In genomic region chr18:9869713-9870430, GRCh38 we compare ENCODE assay signal across 1 cellular context.
TF ChIP-seq lines count a peak whose summit lies in the region.

No MANE protein-coding gene starts in this region.

TF ChIP-seq in HepG2, 621 proteins besides CTCF, POLR2A, EP300 and RAD21 (continued from another document and continues in another):
- TF ChIP-seq POGK (CRISPR knock-in tag; conservative IDR thresholded peaks at IDR 0.05): 0 out of 2 replicates have a peak, but pooled peaks have one; percentile 50
- no peak for TF ChIP-seq ZNF768 (CRISPR knock-in tag; IDR thresholded peaks at IDR 0.05)
- 0 out of 2 replicates have a peak, but pooled peaks have one; percentile 38 for TF ChIP-seq TOPORS (CRISPR knock-in tag; IDR thresholded peaks at IDR 0.05)
- TF ChIP-seq NCOA1 (CRISPR knock-in tag; IDR thresholded peaks at IDR 0.05): no peak
- TF ChIP-seq NCOR1 (IDR thresholded peaks at IDR 0.05; ENCODE audit: borderline replicate concordance, low read length): peak; percentile 82; the same call in 1 of the 2 replicates
- peak; percentile 43 for TF ChIP-seq ELF3 (CRISPR knock-in tag; IDR thresholded peaks at IDR 0.05)
- no peak for TF ChIP-seq ZNF382 (CRISPR knock-in tag; IDR thresholded peaks at IDR 0.05; ENCODE audit: borderline replicate concordance)
- no peak for TF ChIP-seq SMYD3 (CRISPR knock-in tag; IDR thresholded peaks at IDR 0.05)
- no peak for TF ChIP-seq ZNF597 (CRISPR knock-in tag; IDR thresholded peaks at IDR 0.05)
- peak; percentile 45; the same call in 1 of the 2 replicates for TF ChIP-seq AHDC1 (CRISPR knock-in tag; IDR thresholded peaks at IDR 0.05; ENCODE audit: borderline replicate concordance)
- TF ChIP-seq XBP1 (CRISPR knock-in tag; IDR thresholded peaks at IDR 0.05): no peak
- TF ChIP-seq ZNF616 (CRISPR knock-in tag; IDR thresholded peaks at IDR 0.05; ENCODE audit: low read depth): no peak
- no peak for TF ChIP-seq MATR3 (CRISPR knock-in tag; IDR thresholded peaks at IDR 0.05)
- TF ChIP-seq SP2 (CRISPR knock-in tag; IDR thresholded peaks at IDR 0.05): no peak
- peak; percentile 65; the same call in 1 of the 2 replicates for TF ChIP-seq HOXA3 (CRISPR knock-in tag; IDR thresholded peaks at IDR 0.05)
- no peak for TF ChIP-seq HMGXB4 (CRISPR knock-in tag; IDR thresholded peaks at IDR 0.05; ENCODE audit: borderline replicate concordance in 1 of 2, low read depth in 1 of 2)
- TF ChIP-seq NR0B2 (CRISPR knock-in tag; IDR thresholded peaks at IDR 0.05): no peak
- TF ChIP-seq TGIF2 (CRISPR knock-in tag; IDR thresholded peaks at IDR 0.05): peak; percentile 51; the same call in 1 of the 2 replicates
- TF ChIP-seq ZNF580 (CRISPR knock-in tag; IDR thresholded peaks at IDR 0.05; ENCODE audit: borderline replicate concordance, low read depth): no peak
- TF ChIP-seq ZNF207 (IDR thresholded peaks at IDR 0.05; ENCODE audit: borderline replicate concordance): no peak
- no peak for TF ChIP-seq SMAD9 (CRISPR knock-in tag; IDR thresholded peaks at IDR 0.05)
- TF ChIP-seq RFX5 (IDR thresholded peaks at IDR 0.05; ENCODE audit: low read depth, low read length): no peak
- TF ChIP-seq MED1 (CRISPR knock-in tag; IDR thresholded peaks at IDR 0.05): peak; percentile 67; the same call in 1 of the 2 replicates
- peak; percentile 96; the same call in 1 of the 2 replicates for TF ChIP-seq HMG20A (CRISPR knock-in tag; IDR thresholded peaks at IDR 0.05; ENCODE audit: borderline replicate concordance)
- TF ChIP-seq HHEX (CRISPR knock-in tag; IDR thresholded peaks at IDR 0.05): no peak
- no peak for TF ChIP-seq SOX6 (IDR thresholded peaks at IDR 0.05)
- TF ChIP-seq SOX6 (CRISPR knock-in tag; IDR thresholded peaks at IDR 0.05): peak; percentile 79
- no peak; the same call in 1 of the 2 replicates for TF ChIP-seq ZNF281 (CRISPR knock-in tag; IDR thresholded peaks at IDR 0.05; ENCODE audit: borderline replicate concordance)
- TF ChIP-seq MTERF4 (CRISPR knock-in tag; IDR thresholded peaks at IDR 0.05): no peak
- peak; percentile 29; the same call in 1 of the 2 replicates for TF ChIP-seq ARID4A (CRISPR knock-in tag; IDR thresholded peaks at IDR 0.05; ENCODE audit: borderline replicate concordance)
- peak; percentile 95 for TF ChIP-seq ZNF124 (CRISPR knock-in tag; IDR thresholded peaks at IDR 0.05)
- no peak for TF ChIP-seq MBNL3 (CRISPR knock-in tag; conservative IDR thresholded peaks at IDR 0.05)
- TF ChIP-seq ZNF3 (CRISPR knock-in tag; IDR thresholded peaks at IDR 0.05): 0 out of 2 replicates have a peak, but pooled peaks have one; percentile 24
- TF ChIP-seq ISL2 (CRISPR knock-in tag; IDR thresholded peaks at IDR 0.05): peak; percentile 90
- peak; percentile 78 for TF ChIP-seq FOXO1 (CRISPR knock-in tag; IDR thresholded peaks at IDR 0.05)
- peak; percentile 89 for TF ChIP-seq THRA (CRISPR knock-in tag; IDR thresholded peaks at IDR 0.05; ENCODE audit: borderline replicate concordance)
- TF ChIP-seq ZNF614 (CRISPR knock-in tag; IDR thresholded peaks at IDR 0.05; ENCODE audit: borderline replicate concordance): peak; percentile 83
- TF ChIP-seq HNF4A (CRISPR knock-in tag; IDR thresholded peaks at IDR 0.05): peak; percentile 78
- TF ChIP-seq SETDB1 (CRISPR knock-in tag; IDR thresholded peaks at IDR 0.05; ENCODE audit: borderline replicate concordance): no peak
- TF ChIP-seq DNMT3B (CRISPR knock-in tag; conservative IDR thresholded peaks at IDR 0.05): no peak
